In genomic region chr7:85023066-85023687, GRCh38 we compare ENCODE assay signal across 8 cellular contexts.
DNase-seq lines count a peak whose midpoint lies in the region; ATAC-seq and TF ChIP-seq lines count a peak whose summit lies in the region.

No MANE protein-coding gene starts in this region.

- POLR2A ChIA-PET in activated CD4-positive, alpha-beta memory T cell treated with anti-CD3 and anti-CD28 coated beads for 36 hours (lab: Charles Lee): no interaction called here

- no peaks in the 10 kb centered on the region for H3K4me1 Mint-ChIP-seq in activated CD4-positive, alpha-beta T cell treated with anti-CD3 and anti-CD28 coated beads, Interleukin-2, amount 10 ng/mL, durations not matched to agents 24 days and 14 days
- H3K4me1 Mint-ChIP-seq in activated CD4-positive, alpha-beta memory T cell treated with anti-CD3 and anti-CD28 coated beads for 36 hours (ENCODE audit: low read depth): no peaks in the 10 kb centered on the region

- peak; percentile 77 for DNase-seq in activated CD4-positive, alpha-beta T cell treated with anti-CD3 and anti-CD28 coated beads, Interleukin-2, amount 10 ng/mL, durations not matched to agents 24 days and 14 days
- DNase-seq in activated CD4-positive, alpha-beta T cell treated with anti-CD3 and anti-CD28 coated beads, Interleukin-2, amount 50 U/mL, for 4 hours: no peak
- peak; percentile 81 for DNase-seq in HT-29 (ENCODE audit: low spot score)
- peak; percentile 34 for DNase-seq in SK-N-MC (ENCODE audit: low read depth, low spot score)
- DNase-seq in fibroblast of mammary gland (ENCODE audit: low read depth): peak; percentile 61
- peak; percentile 33 for DNase-seq in prostate gland (ENCODE audit: low spot score)
- DNase-seq in activated CD4-positive, alpha-beta memory T cell treated with anti-CD3 and anti-CD28 coated beads for 36 hours: no peak

- intact Hi-C loops in activated CD4-positive, alpha-beta T cell treated with anti-CD3 and anti-CD28 coated beads, Interleukin-2, amount 10 ng/mL, durations not matched to agents 24 days and 14 days (cut with micrococcal nuclease): loop anchor here (1.0 kb wide), 2 partner anchors 1047 to 1087 kb away; no protein-coding TSS in a partner anchor
- intact Hi-C loops in prostate gland (cut with DNase I): loop anchor here (5.0 kb wide), 2 partner anchors 1046 to 1086 kb away; no protein-coding TSS in a partner anchor
- intact Hi-C loops in activated CD4-positive, alpha-beta memory T cell treated with anti-CD3 and anti-CD28 coated beads for 36 hours (cut with micrococcal nuclease): loop anchor here (1.0 to 5.0 kb wide), 3 partner anchors 1047 to 1611 kb away; no protein-coding TSS in a partner anchor

- no peaks in the 10 kb centered on the region for H3K9me3 Mint-ChIP-seq in activated CD4-positive, alpha-beta T cell treated with anti-CD3 and anti-CD28 coated beads, Interleukin-2, amount 10 ng/mL, durations not matched to agents 24 days and 14 days
- H3K9me3 Mint-ChIP-seq in activated CD4-positive, alpha-beta memory T cell treated with anti-CD3 and anti-CD28 coated beads for 36 hours: no peaks in the 10 kb centered on the region

- H3K27ac ChIP-seq in SK-N-MC (no peak overlapping the region), prostate gland (no peak overlapping the region)

- H3K4me1 ChIP-seq in prostate gland (replicated peaks): no peaks in the 10 kb centered on the region

- H3K27me3 ChIP-seq in prostate gland (replicated peaks; ENCODE audit: insufficient read depth): no peaks in the 10 kb centered on the region

- peak; percentile 52 for TF ChIP-seq CTCF in fibroblast of mammary gland (conservative IDR thresholded peaks at IDR 0.05; ENCODE audit: control insufficient read depth, insufficient read depth, low read depth, low read length)
- peak; percentile 59 to 84 (median 81) for TF ChIP-seq CTCF in prostate gland (IDR thresholded peaks at IDR 0.05)

- no peak for ATAC-seq in GM18858 (IDR thresholded peaks at IDR 0.05; ENCODE audit: unreplicated experiment)

- no peaks in the 10 kb centered on the region for H3K36me3 ChIP-seq in SK-N-MC (ENCODE audit: insufficient read depth, low read length)
- H3K36me3 ChIP-seq in prostate gland: no peaks in the 10 kb centered on the region

- no peak overlapping the region for H3K4me3 ChIP-seq in SK-N-MC
- no peak overlapping the region for H3K4me3 ChIP-seq in fibroblast of mammary gland (ENCODE audit: control insufficient read depth, low read depth, low read length)
- no peak overlapping the region for H3K4me3 ChIP-seq in prostate gland

- no peak overlapping the region for H3K27ac Mint-ChIP-seq in activated CD4-positive, alpha-beta T cell treated with anti-CD3 and anti-CD28 coated beads, Interleukin-2, amount 10 ng/mL, durations not matched to agents 24 days and 14 days
- H3K27ac Mint-ChIP-seq in activated CD4-positive, alpha-beta memory T cell treated with anti-CD3 and anti-CD28 coated beads for 36 hours: no peak overlapping the region

- no peak overlapping the region for H3K4me3 Mint-ChIP-seq in activated CD4-positive, alpha-beta T cell treated with anti-CD3 and anti-CD28 coated beads, Interleukin-2, amount 10 ng/mL, durations not matched to agents 24 days and 14 days
- no peak overlapping the region for H3K4me3 Mint-ChIP-seq in activated CD4-positive, alpha-beta memory T cell treated with anti-CD3 and anti-CD28 coated beads for 36 hours

- H3K36me3 Mint-ChIP-seq in activated CD4-positive, alpha-beta T cell treated with anti-CD3 and anti-CD28 coated beads, Interleukin-2, amount 10 ng/mL, durations not matched to agents 24 days and 14 days (ENCODE audit: low read depth): no peaks in the 10 kb centered on the region
- no peaks in the 10 kb centered on the region for H3K36me3 Mint-ChIP-seq in activated CD4-positive, alpha-beta memory T cell treated with anti-CD3 and anti-CD28 coated beads for 36 hours

- 27% methylated on average over 2 of the region's 2 CpGs for WGBS in prostate gland

- TF ChIP-seq POLR2A in prostate gland (IDR thresholded peaks at IDR 0.05): no peak

- H3K9me3 ChIP-seq in SK-N-MC (ENCODE audit: low read depth, low read length): no peaks in the 10 kb centered on the region
- no peaks in the 10 kb centered on the region for H3K9me3 ChIP-seq in prostate gland

- H3K27me3 Mint-ChIP-seq in activated CD4-positive, alpha-beta T cell treated with anti-CD3 and anti-CD28 coated beads, Interleukin-2, amount 10 ng/mL, durations not matched to agents 24 days and 14 days: no peaks in the 10 kb centered on the region
- no peaks in the 10 kb centered on the region for H3K27me3 Mint-ChIP-seq in activated CD4-positive, alpha-beta memory T cell treated with anti-CD3 and anti-CD28 coated beads for 36 hours

- H3K9ac ChIP-seq in SK-N-MC (ENCODE audit: insufficient read length): no peak overlapping the region

- CTCF ChIA-PET in activated CD4-positive, alpha-beta memory T cell treated with anti-CD3 and anti-CD28 coated beads for 36 hours (lab: Charles Lee): interaction anchor here (0.6 to 2.0 kb wide), 4 partner anchors 13 to 1098 kb away, joined by 3 to 13 read pairs (median 6); no protein-coding TSS in a partner anchor

Comparison
In these comparisons a context has a peak if more than half of its experiments do, and no peak if none do; other contexts are left out.
1. DNase-seq: peak in activated CD4-positive, alpha-beta T cell treated with anti-CD3 and anti-CD28 coated beads, Interleukin-2, amount 10 ng/mL, durations not matched to agents 24 days and 14 days (single experiment), HT-29 (single experiment), SK-N-MC (single experiment), fibroblast of mammary gland (single experiment) and prostate gland (single experiment); none in activated CD4-positive, alpha-beta T cell treated with anti-CD3 and anti-CD28 coated beads, Interleukin-2, amount 50 U/mL, for 4 hours (0 of 2) and activated CD4-positive, alpha-beta memory T cell treated with anti-CD3 and anti-CD28 coated beads for 36 hours (single experiment).